12 cellular contexts compared by ENCODE assay signal in the genomic region with DNA sequence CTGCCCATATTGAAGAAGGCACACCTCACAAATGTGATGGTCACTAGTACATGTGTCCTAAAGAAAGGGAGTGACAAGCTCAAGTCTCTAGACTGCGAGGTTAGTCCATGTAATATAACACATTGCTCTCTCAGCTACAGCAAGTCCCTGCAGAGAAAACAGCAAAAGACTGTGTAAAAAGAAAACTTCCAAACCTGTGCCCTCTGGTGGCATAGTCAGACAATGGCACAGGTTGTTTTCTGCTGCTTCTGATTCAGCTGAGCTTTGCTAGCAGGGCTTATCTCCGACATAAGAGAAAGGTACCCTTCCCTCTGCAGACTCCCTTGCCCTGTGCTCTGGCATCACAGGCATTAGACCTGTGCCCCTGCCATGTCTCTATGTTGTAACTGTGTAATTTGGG. TPM values are rescaled to one million over a fixed set of nuclear protein-coding genes. Genes with fewer than 3 reads are reported as not detected.
A peak's percentile ranks its signal among the peaks of the same experiment; 100 is the strongest.
DNase-seq lines count a peak whose midpoint lies in the region; ATAC-seq and TF ChIP-seq lines count a peak whose summit lies in the region.
"Had no signal": no experiment of that assay in that cellular context is flagged by ENCODE, and none has a peak within 500 bp of the region (broad histone marks: within the 10 kb centered on the region; RNA-seq: fewer than 3 reads in every experiment).

No MANE protein-coding gene starts in this region.

- ATAC-seq in left colon (peak; percentile 74), GM21447 (IDR thresholded peaks at IDR 0.05; ENCODE audit: unreplicated experiment) (no peak), HG03571 (IDR thresholded peaks at IDR 0.05; ENCODE audit: unreplicated experiment) (no peak)
- ATAC-seq: naive thymus-derived CD8-positive, alpha-beta T cell had no signal

- H3K36me3 ChIP-seq in vagina: no peaks in the 10 kb centered on the region

- TF ChIP-seq POLR2A in vagina (IDR thresholded peaks at IDR 0.05): no peak

- DNase-seq in AG09309 (ENCODE audit: low read depth) (no peak), HT-29 (ENCODE audit: low spot score) (peak; percentile 48), amniotic stem cell (lab: John Stamatoyannopoulos, UW) (peak; percentile 0), left colon (no peak), vagina (ENCODE audit: extremely low spot score in 2 of 2) (no peak), hypothalamus (lab: John Stamatoyannopoulos, UW) (no peak)
- DNase-seq: COR-L47; naive thymus-derived CD8-positive, alpha-beta T cell had no signal

- no peaks in the 10 kb centered on the region for H3K4me1 ChIP-seq in vagina

- H3K27me3 ChIP-seq in vagina: no peaks in the 10 kb centered on the region

- intact Hi-C loops in left colon (cut with DNase I, micrococcal nuclease) (no loop called here), vagina (cut with DNase I) (no loop called here)

- TF ChIP-seq CTCF in AG09309 (IDR thresholded peaks at IDR 0.05; ENCODE audit: control insufficient read depth, insufficient read depth, low read depth, low read length, missing control alignments): peak; percentile 47
- no peak for TF ChIP-seq CTCF in vagina (IDR thresholded peaks at IDR 0.05)

- H3K4me3 ChIP-seq in AG09309 (ENCODE audit: control insufficient read depth, low read depth, low read length) (no peak overlapping the region), vagina (no peak overlapping the region)

- no peaks in the 10 kb centered on the region for H3K9me3 ChIP-seq in vagina

- no peak overlapping the region for H3K27ac ChIP-seq in vagina

RNA-seq across cellular contexts. Expression of a gene that starts 1.4 kb away (rescaled TPM):
- total RNA-seq in HT-29 (2014; rRNA removed; shearing (Covaris generic)): not detected in 2 replicates
- total RNA-seq in left colon: not detected
- not detected for total RNA-seq in vagina
- total RNA-seq: fibroblast of lung; naive thymus-derived CD8-positive, alpha-beta T cell; T-helper 2 cell treated with Interferon-gamma antibody and Interleukin-4, amounts not matched to agents 100 ng/mL and 5 ng/mL, for 36 hours had no signal

Comparison
In these comparisons a context has a peak if more than half of its experiments do, and no peak if none do; other contexts are left out.
1. DNase-seq: peak in HT-29 (single experiment) and amniotic stem cell (single experiment); none in AG09309 (single experiment), left colon (0 of 2), vagina (0 of 2) and hypothalamus (0 of 51).